1 cellular context compared by ENCODE assay signal in genomic region chr1:227785812-227786608, GRCh38.
TF ChIP-seq lines count a peak whose summit lies in the region.

No MANE protein-coding gene starts in this region.

TF ChIP-seq in K562, 482 proteins besides CTCF, POLR2A, EP300 and RAD21:
- TF ChIP-seq POLR2G (IDR thresholded peaks at IDR 0.05; ENCODE audit: low read depth, low read length) (0 out of 2 replicates have a peak, but pooled peaks have one; percentile 10), ZBTB2 (IDR thresholded peaks at IDR 0.05) (no peak)
